In genomic region chr3:70857926-70858325, GRCh38 we compare ENCODE assay signal across 28 cellular contexts.
DNase-seq lines count a peak whose midpoint lies in the region; ATAC-seq and TF ChIP-seq lines count a peak whose summit lies in the region.
"Had no signal": no experiment of that assay in that cellular context is flagged by ENCODE, and none has a peak within 500 bp of the region (broad histone marks: within the 10 kb centered on the region; RNA-seq: fewer than 3 reads in every experiment).

No MANE protein-coding gene starts in this region.

- CTCF ChIA-PET in A673 (lab: Charles Lee), result no interaction called here

- H3K4me1 ChIP-seq in GM23338 (ENCODE audit: insufficient read depth) (peaks cover 35% of the 10 kb centered on the region), ascending aorta (peaks cover 0 to 11% of the 10 kb centered on the region in 2 donors), osteoblast (ENCODE audit: insufficient read depth, low read length) (peaks cover 71% of the 10 kb centered on the region), A673 (ENCODE audit: insufficient read depth, low read length, poor library complexity, severe bottlenecking) (peaks cover 15% of the 10 kb centered on the region)
- H3K4me1 ChIP-seq: adrenal gland, lower lobe of right lung, thyroid gland had no signal

- H3K79me2 ChIP-seq in GM23338 (replicated peaks; ENCODE audit: insufficient read depth) (no peaks in the 10 kb centered on the region), osteoblast (ENCODE audit: insufficient read depth, low read length) (no peaks in the 10 kb centered on the region)
- H3K79me2 ChIP-seq: hepatocyte had no signal

- no peak overlapping the region for H3K4me3 ChIP-seq in GM23338
- peak overlapping the region; percentile 32 to 57 for H3K4me3 ChIP-seq in ascending aorta
- peak overlapping the region; percentile 14 for H3K4me3 ChIP-seq in osteoblast (ENCODE audit: insufficient read depth, low read length)
- H3K4me3 ChIP-seq in A673 (ENCODE audit: low read depth, low read length, poor library complexity, severe bottlenecking), result no peak overlapping the region
- H3K4me3 ChIP-seq: adrenal gland, hepatocyte, lower lobe of right lung, ovary, smooth muscle cell, stomach, thyroid gland had no signal

- peaks cover 12% of the 10 kb centered on the region for H3K9me3 Mint-ChIP-seq in GM23338
- H3K9me3 Mint-ChIP-seq: activated CD8-positive, alpha-beta T cell treated with anti-CD3 and anti-CD28 coated beads for 36 hours; activated naive CD4-positive, alpha-beta T cell treated with anti-CD3 and anti-CD28 coated beads, Interleukin-2, amount 10 ng/mL, durations not matched to agents 7 days and 5 days; effector memory CD8-positive, alpha-beta T cell had no signal

- no peak overlapping the region for H3K4me3 Mint-ChIP-seq in GM23338
- H3K4me3 Mint-ChIP-seq: activated CD4-positive, alpha-beta T cell treated with anti-CD3 and anti-CD28 coated beads for 36 hours; activated CD8-positive, alpha-beta T cell treated with anti-CD3 and anti-CD28 coated beads for 36 hours; activated naive CD4-positive, alpha-beta T cell treated with anti-CD3 and anti-CD28 coated beads, Interleukin-2, amount 10 ng/mL, durations not matched to agents 7 days and 5 days; effector memory CD8-positive, alpha-beta T cell had no signal

- peaks cover 10% of the 10 kb centered on the region; the same call in 1 of the 3 replicates for H3K36me3 Mint-ChIP-seq in GM23338 (ENCODE audit: low read depth)
- H3K36me3 Mint-ChIP-seq: activated naive CD4-positive, alpha-beta T cell treated with anti-CD3 and anti-CD28 coated beads, Interleukin-2, amount 10 ng/mL, durations not matched to agents 7 days and 5 days had no signal

- H3K27me3 ChIP-seq in GM23338 (ENCODE audit: insufficient read depth) (no peaks in the 10 kb centered on the region), ascending aorta (no peaks in the 10 kb centered on the region), osteoblast (ENCODE audit: insufficient read depth, low read length) (no peaks in the 10 kb centered on the region), A673 (replicated peaks; ENCODE audit: insufficient read depth, low read depth, low read length, poor library complexity) (no peaks in the 10 kb centered on the region)
- H3K27me3 ChIP-seq: adrenal gland, hepatocyte, ovary, stomach, thyroid gland had no signal

- intact Hi-C loops in ascending aorta (cut with DNase I) (no loop called here), A673 (cut with micrococcal nuclease; ENCODE audit: unreplicated experiment) (no loop called here)

- H3K27me3 Mint-ChIP-seq in GM23338 (ENCODE audit: insufficient read depth, low read depth, poor library complexity), result no peaks in the 10 kb centered on the region
- H3K27me3 Mint-ChIP-seq: activated naive CD4-positive, alpha-beta T cell treated with anti-CD3 and anti-CD28 coated beads, Interleukin-2, amount 10 ng/mL, durations not matched to agents 7 days and 5 days had no signal

- no peak for DNase-seq in GM23338 (ENCODE audit: low spot score)
- DNase-seq in ascending aorta (ENCODE audit: low spot score in 2 of 2), result no peak
- DNase-seq in fibroblast of peridontal ligament (ENCODE audit: extremely low read depth), result peak; percentile 31
- DNase-seq in osteoblast (ENCODE audit: insufficient read length, low spot score, missing footprints), result no peak
- DNase-seq in SIG-M5 treated with dmso at 0.1 percent for 504 hours (lab: John Stamatoyannopoulos, UW; ENCODE audit: unreplicated experiment), result no peak
- no peak for DNase-seq in A673 (ENCODE audit: low spot score)
- DNase-seq in AG08395 (ENCODE audit: low spot score), result no peak
- DNase-seq: ACHN; activated CD4-positive, alpha-beta T cell treated with anti-CD3 and anti-CD28 coated beads for 36 hours; activated CD8-positive, alpha-beta T cell treated with anti-CD3 and anti-CD28 coated beads for 36 hours; activated naive CD4-positive, alpha-beta T cell treated with anti-CD3 and anti-CD28 coated beads, Interleukin-2, amount 10 ng/mL, durations not matched to agents 7 days and 5 days; adrenal gland; effector memory CD8-positive, alpha-beta T cell; lower lobe of right lung; NCI-H1417 treated with DMSO at 0.1 percent for 48 hours; NCI-H2081; ovary; SIG-M5; stomach; T1000; thyroid gland had no signal

- POLR2A ChIA-PET in A673 (lab: Charles Lee; ENCODE audit: low non-redundant PET), result no interaction called here

- H3K9me2 ChIP-seq in GM23338 (ENCODE audit: insufficient read depth), result peaks cover 8% of the 10 kb centered on the region; the same call in 1 of the 2 replicates

- peaks cover 48% of the 10 kb centered on the region for H3K4me1 Mint-ChIP-seq in GM23338

- no TSS peak for BruUV-seq in A673 (replicated peaks; lab: Mats Ljungman, UMichigan)

- H3K27ac Mint-ChIP-seq in GM23338, result no peak overlapping the region
- H3K27ac Mint-ChIP-seq: activated CD4-positive, alpha-beta T cell treated with anti-CD3 and anti-CD28 coated beads for 36 hours; activated CD8-positive, alpha-beta T cell treated with anti-CD3 and anti-CD28 coated beads for 36 hours; activated naive CD4-positive, alpha-beta T cell treated with anti-CD3 and anti-CD28 coated beads, Interleukin-2, amount 10 ng/mL, durations not matched to agents 7 days and 5 days; effector memory CD8-positive, alpha-beta T cell; nephron had no signal

- peak overlapping the region; percentile 38 for H3K4me2 ChIP-seq in GM23338
- H3K4me2 ChIP-seq in osteoblast (ENCODE audit: insufficient read depth, low read length), result peak overlapping the region; percentile 74
- H3K4me2 ChIP-seq: hepatocyte, smooth muscle cell had no signal

- H3K27ac ChIP-seq in GM23338 (ENCODE audit: low read depth) (no peak overlapping the region), ascending aorta (peak overlapping the region in 1 of 2 donors; percentile 19), osteoblast (ENCODE audit: low read depth, low read length) (peak overlapping the region; percentile 93), A673 (ENCODE audit: low read depth, low read length, poor library complexity, severe bottlenecking) (no peak overlapping the region)
- H3K27ac ChIP-seq: adrenal gland, hepatocyte, HL-60, lower lobe of right lung, ovary, stomach, thyroid gland, VCaP had no signal

- ATAC-seq in GM23338 (no peak), HG03432 (IDR thresholded peaks at IDR 0.05; ENCODE audit: unreplicated experiment) (no peak)
- ATAC-seq: activated CD8-positive, alpha-beta T cell treated with anti-CD3 and anti-CD28 coated beads for 36 hours; effector memory CD8-positive, alpha-beta T cell; lower lobe of right lung; Panc1 had no signal

- H2AFZ ChIP-seq in GM23338 (no peak overlapping the region), osteoblast (ENCODE audit: low read length) (no peak overlapping the region)
- H2AFZ ChIP-seq: hepatocyte had no signal

- H3K36me3 ChIP-seq in GM23338 (ENCODE audit: insufficient read depth) (no peaks in the 10 kb centered on the region), ascending aorta (no peaks in the 10 kb centered on the region), osteoblast (ENCODE audit: insufficient read depth, low read length) (no peaks in the 10 kb centered on the region), A673 (ENCODE audit: insufficient read depth, low read length, poor library complexity, severe bottlenecking) (no peaks in the 10 kb centered on the region)
- H3K36me3 ChIP-seq: adrenal gland, lower lobe of right lung, ovary, stomach, thyroid gland had no signal

- no peaks in the 10 kb centered on the region for H3F3A ChIP-seq in GM23338 (replicated peaks; ENCODE audit: low read depth)

- TF ChIP-seq CTCF in GM23338 (conservative IDR thresholded peaks at IDR 0.05; ENCODE audit: low read depth in 2 of 2) (no peak), ascending aorta (IDR thresholded peaks at IDR 0.05) (no peak), osteoblast (IDR thresholded peaks at IDR 0.05; ENCODE audit: extremely low read depth, low read depth, low read length) (no peak), A673 (conservative IDR thresholded peaks at IDR 0.05; ENCODE audit: low read depth, low read length) (no peak)

- H4K20me1 ChIP-seq in GM23338 (replicated peaks; ENCODE audit: insufficient read depth) (no peaks in the 10 kb centered on the region), osteoblast (ENCODE audit: insufficient read depth, low read length) (no peaks in the 10 kb centered on the region)

- no peaks in the 10 kb centered on the region for H3K9me3 ChIP-seq in ascending aorta
- no peaks in the 10 kb centered on the region for H3K9me3 ChIP-seq in osteoblast (ENCODE audit: low read depth, low read length)
- H3K9me3 ChIP-seq in A673 (ENCODE audit: low read depth, low read length, poor library complexity, severe bottlenecking), result no peaks in the 10 kb centered on the region
- H3K9me3 ChIP-seq: adrenal gland, lower lobe of right lung, ovary, stomach, thyroid gland had no signal

TF ChIP-seq in GM23338, 12 proteins besides CTCF, POLR2A, EP300 and RAD21 (continues in another document):
- TF ChIP-seq NANOG (IDR thresholded peaks at IDR 0.05; ENCODE audit: borderline replicate concordance), result no peak

Comparison
In these comparisons a context has a peak if more than half of its experiments do, and no peak if none do; other contexts are left out.
1. H3K4me3 ChIP-seq: peak in ascending aorta (2 of 2) and osteoblast (single experiment); none in GM23338 (single experiment) and A673 (single experiment).